Comparison of ENCODE assay signal across 12 cellular contexts in genomic region chr4:73423184-73423583, GRCh38. TPM values are rescaled to one million over a fixed set of nuclear protein-coding genes. Genes with fewer than 3 reads are reported as not detected.
"Had no signal": no experiment of that assay in that cellular context is flagged by ENCODE, and none has a peak within 500 bp of the region (broad histone marks: within the 10 kb centered on the region; RNA-seq: fewer than 3 reads in every experiment).

No MANE protein-coding gene starts in this region.

- H3K4me2 ChIP-seq: GM23338 had no signal

- H3K27ac ChIP-seq: GM23248 had no signal

- DNase-seq: GM23248, GOT3, H7, H9, HCEC 1CT, HFFc6 had no signal

- H3K4me3 ChIP-seq: GM23248, GM23338, HAP-1 had no signal

- FAIRE-seq: H1, H54 had no signal

- H3K9me3 ChIP-seq: HAP-1 had no signal

- H3K36me3 ChIP-seq: HAP-1 had no signal

- H3K9ac ChIP-seq: GM23248 had no signal

- H2AFZ ChIP-seq: GM23248, GM23338 had no signal

- ATAC-seq: GM23338, HCT116 had no signal

RNA-seq across cellular contexts. Expression of gene AFP, which starts 12.8 kb away (rescaled TPM):
- total RNA-seq: GM23248 had no signal

RNA-seq across cellular contexts. Expression of gene ALB, which starts 19.1 kb away (rescaled TPM):
- total RNA-seq: GM23248, GM23338, H1, H4, H9, HFFc6 had no signal
- polyA plus RNA-seq: GM23248, GM23338 had no signal

RNA-seq across cellular contexts. Expression of gene AFM, which starts 58.4 kb away (rescaled TPM):
- total RNA-seq: GM23248, GM23338, H1, H4, H7, H9, HFFc6 had no signal
- polyA plus RNA-seq: GM23248, GM23338, H1 had no signal
